16 cellular contexts compared by ENCODE assay signal in genomic region chr9:127237801-127238200, GRCh38. TPM values are rescaled to one million over a fixed set of nuclear protein-coding genes. Genes with fewer than 3 reads are reported as not detected.
DNase-seq lines count a peak whose midpoint lies in the region; ATAC-seq and TF ChIP-seq lines count a peak whose summit lies in the region.
"Had no signal": no experiment of that assay in that cellular context is flagged by ENCODE, and none has a peak within 500 bp of the region (broad histone marks: within the 10 kb centered on the region; RNA-seq: fewer than 3 reads in every experiment).

No MANE protein-coding gene starts in this region.

- no peak overlapping the region for H3K9ac ChIP-seq in trophoblast cell (ENCODE audit: low read length)

- intact Hi-C loops in left ventricle myocardium superior (cut with micrococcal nuclease) (no loop called here), Right ventricle myocardium superior (cut with DNase I) (no loop called here), psoas muscle (cut with DNase I) (no loop called here), CD14-positive monocyte (cut with micrococcal nuclease) (no loop called here)

- no peak overlapping the region for H3K4ac ChIP-seq in trophoblast cell (ENCODE audit: low read depth, low read length)

- H4K12ac ChIP-seq in trophoblast cell (ENCODE audit: low read depth, low read length): no peak overlapping the region

- no peak overlapping the region for H3K4me2 ChIP-seq in trophoblast cell (ENCODE audit: low read length)

- DNase-seq in left ventricle myocardium superior (no peak), Right ventricle myocardium superior (no peak), epithelial cell of esophagus (ENCODE audit: low read depth) (peak; percentile 68), trophoblast cell (peak in 1 of 2 donors; percentile 42), psoas muscle (no peak), CD14-positive monocyte (ENCODE audit: low spot score) (no peak), amniotic stem cell (lab: John Stamatoyannopoulos, UW) (no peak)
- DNase-seq: C1 segment of cervical spinal cord; CD4-positive, alpha-beta memory T cell; DMS153; DMS79 treated with DMSO at 0.1 percent for 48 hours; EL; GDM1 had no signal

- no peak overlapping the region for H3K18ac ChIP-seq in trophoblast cell (ENCODE audit: low read length)

- peaks cover 11% of the 10 kb centered on the region in 2 experiments for H3K4me1 ChIP-seq in trophoblast cell (ENCODE audit: control insufficient read depth in 1 of 2, insufficient read depth in 2 of 2, low read length in 2 of 2)
- no peaks in the 10 kb centered on the region for H3K4me1 ChIP-seq in psoas muscle

- no peak for TF ChIP-seq CTCF in epithelial cell of esophagus (IDR thresholded peaks at IDR 0.05; ENCODE audit: insufficient read depth, low read depth, low read length, missing control alignments)
- TF ChIP-seq CTCF in psoas muscle (IDR thresholded peaks at IDR 0.05): no peak
- no peak for TF ChIP-seq CTCF in CD14-positive monocyte (IDR thresholded peaks at IDR 0.05)

- no peak overlapping the region for H3K27ac Mint-ChIP-seq in CD14-positive monocyte
- H3K27ac Mint-ChIP-seq: B cell; CD4-positive, alpha-beta memory T cell had no signal

- no peak overlapping the region for H4K8ac ChIP-seq in trophoblast cell (ENCODE audit: low read depth, low read length)

- no peak overlapping the region for H2BK120ac ChIP-seq in trophoblast cell (ENCODE audit: insufficient read depth, low read length, poor library complexity)

- no peak overlapping the region for H2AK5ac ChIP-seq in trophoblast cell (ENCODE audit: low read length)

- H4K91ac ChIP-seq in trophoblast cell (ENCODE audit: low read depth, low read length): no peak overlapping the region

- H3K36me3 ChIP-seq in trophoblast cell (ENCODE audit: control insufficient read depth in 1 of 2, insufficient read depth in 2 of 2, low read length in 2 of 2) (no peaks in the 10 kb centered on the region), psoas muscle (ENCODE audit: insufficient read depth in 1 of 2, low read depth in 1 of 2) (no peaks in the 10 kb centered on the region)

- no CpG with 5 or more reads among the region's 4 CpGs for WGBS in trophoblast cell (ENCODE audit: extremely low coverage, insufficient coverage, insufficient read length)
- 86 to 92% (median 88%) methylated on average over 4 of the region's 4 CpGs for WGBS in psoas muscle, 3 donors

- H3K27ac ChIP-seq in trophoblast cell (ENCODE audit: low read depth, low read length): peak overlapping the region; percentile 24
- H3K27ac ChIP-seq in psoas muscle: no peak overlapping the region

- H3K27me3 Mint-ChIP-seq in CD14-positive monocyte (ENCODE audit: low read depth in 3 of 3): peaks cover 4 to 7% (median 4%) of the 10 kb centered on the region in 3 donors
- H3K27me3 Mint-ChIP-seq: B cell had no signal

- H2BK5ac ChIP-seq in trophoblast cell (ENCODE audit: low read depth, low read length, poor library complexity): no peak overlapping the region

- no peak overlapping the region for H3K14ac ChIP-seq in trophoblast cell (ENCODE audit: low read length)

- no peak overlapping the region for H3K23ac ChIP-seq in trophoblast cell (ENCODE audit: low read length)

- no peak overlapping the region for H2AFZ ChIP-seq in trophoblast cell (ENCODE audit: insufficient read depth, low read length, poor library complexity)

- no peak overlapping the region for H3K4me3 ChIP-seq in epithelial cell of esophagus (ENCODE audit: low read length)
- no peak overlapping the region for H3K4me3 ChIP-seq in trophoblast cell (ENCODE audit: low read depth, low read length)
- no peak overlapping the region for H3K4me3 ChIP-seq in psoas muscle

- no peaks in the 10 kb centered on the region for H3K36me3 Mint-ChIP-seq in CD14-positive monocyte
- H3K36me3 Mint-ChIP-seq: CD4-positive, alpha-beta memory T cell had no signal

- H3K9me3 ChIP-seq in trophoblast cell (ENCODE audit: insufficient read depth, low read depth, low read length): peaks cover 2% of the 10 kb centered on the region
- H3K9me3 ChIP-seq in psoas muscle: no peaks in the 10 kb centered on the region

- H3K27me3 ChIP-seq in trophoblast cell (ENCODE audit: insufficient read depth, low read length) (no peaks in the 10 kb centered on the region), psoas muscle (ENCODE audit: insufficient read depth in 3 of 3, low read length in 2 of 3) (no peaks in the 10 kb centered on the region)

- no peaks in the 10 kb centered on the region for H3K4me1 Mint-ChIP-seq in CD14-positive monocyte
- H3K4me1 Mint-ChIP-seq: B cell; CD4-positive, alpha-beta memory T cell had no signal

- no peaks in the 10 kb centered on the region for H3K79me1 ChIP-seq in trophoblast cell (ENCODE audit: low read length)

- peak; percentile 58 for ATAC-seq in left ventricle myocardium superior
- no peak for ATAC-seq in Right ventricle myocardium superior (ENCODE audit: poor library complexity)
- no peak for ATAC-seq in psoas muscle
- ATAC-seq: HCT116, HepG2 had no signal

- no peak overlapping the region for H3K4me3 Mint-ChIP-seq in CD14-positive monocyte
- H3K4me3 Mint-ChIP-seq: B cell; CD4-positive, alpha-beta memory T cell had no signal

- no peak overlapping the region for H2BK12ac ChIP-seq in trophoblast cell (ENCODE audit: low read length)

- H3K79me2 ChIP-seq in trophoblast cell (ENCODE audit: control insufficient read depth, insufficient read depth, low read length, poor library complexity): no peaks in the 10 kb centered on the region

- peaks cover 0 to 2% (median 0%) of the 10 kb centered on the region in 7 donors for H3K9me3 Mint-ChIP-seq in CD14-positive monocyte
- H3K9me3 Mint-ChIP-seq: CD4-positive, alpha-beta memory T cell had no signal

RNA-seq across cellular contexts. Expression of gene GARNL3, which starts 26.8 kb away (rescaled TPM):
- total RNA-seq in left ventricle myocardium superior: 17.3 TPM
- total RNA-seq in Right ventricle myocardium superior: 12.6 TPM
- polyA plus RNA-seq in trophoblast cell (2013): 2.8 and 3.1 TPM in 2 replicates
- total RNA-seq in psoas muscle: 1 to 10 TPM; 2.2 to 4.8 (median 3.1) TPM
- polyA plus RNA-seq in psoas muscle: 1 to 10 TPM; 1.2 to 1.9 (median 1.7) TPM
- polyA plus RNA-seq in CD14-positive monocyte: under 1 TPM; 0.39 to 0.94 TPM
